In genomic region chr11:19241260-19242183, GRCh38 we compare ENCODE assay signal across 8 cellular contexts. TPM values are rescaled to one million over a fixed set of nuclear protein-coding genes. Genes with fewer than 3 reads are reported as not detected.
DNase-seq lines count a peak whose midpoint lies in the region; ATAC-seq and TF ChIP-seq lines count a peak whose summit lies in the region.

No MANE protein-coding gene starts in this region.

- no peaks in the 10 kb centered on the region for H3K36me3 ChIP-seq in esophagus (ENCODE audit: control insufficient read depth in 2 of 2, insufficient read depth in 2 of 2, low read length in 1 of 2)
- no peaks in the 10 kb centered on the region for H3K36me3 ChIP-seq in neural progenitor cell

- H3K9me3 ChIP-seq in esophagus (ENCODE audit: control insufficient read depth in 2 of 2, insufficient read depth in 1 of 2, low read depth in 1 of 2, low read length in 1 of 2) (no peaks in the 10 kb centered on the region), neural progenitor cell (ENCODE audit: low read depth) (no peaks in the 10 kb centered on the region)

- H3K27me3 Mint-ChIP-seq in T-helper 2 cell treated with Interferon-gamma antibody and Interleukin-4, amounts not matched to agents 5 μg/mL and 100 μg/mL, for 36 hours (ENCODE audit: low read depth), result peaks cover 8% of the 10 kb centered on the region
- H3K27me3 Mint-ChIP-seq in neural progenitor cell (ENCODE audit: insufficient read depth, low read depth), result peaks cover 32% of the 10 kb centered on the region

- H3K27me3 ChIP-seq in esophagus (ENCODE audit: control insufficient read depth in 1 of 2, insufficient read depth in 2 of 2, low read length in 2 of 2) (peaks cover 0 to 3% of the 10 kb centered on the region in 2 donors), neural progenitor cell (peaks cover 47% of the 10 kb centered on the region)

- H3K4me2 ChIP-seq in neural progenitor cell, result peak overlapping the region; percentile 97

- H3K36me3 Mint-ChIP-seq in T-helper 2 cell treated with Interferon-gamma antibody and Interleukin-4, amounts not matched to agents 5 μg/mL and 100 μg/mL, for 36 hours (ENCODE audit: low read depth), result peaks cover 35% of the 10 kb centered on the region
- H3K36me3 Mint-ChIP-seq in neural progenitor cell, result peaks cover 10% of the 10 kb centered on the region

- H2AFZ ChIP-seq in neural progenitor cell (replicated peaks), result peak overlapping the region; percentile 91

- no peak overlapping the region for H3K9ac ChIP-seq in neural progenitor cell

- no peak for TF ChIP-seq CTCF in neural progenitor cell (IDR thresholded peaks at IDR 0.05)

- peaks cover 5% of the 10 kb centered on the region for H3K79me2 ChIP-seq in neural progenitor cell (ENCODE audit: low read depth)

- H3K9me3 Mint-ChIP-seq in T-helper 2 cell treated with Interferon-gamma antibody and Interleukin-4, amounts not matched to agents 5 μg/mL and 100 μg/mL, for 36 hours, result no peaks in the 10 kb centered on the region
- no peaks in the 10 kb centered on the region for H3K9me3 Mint-ChIP-seq in neural progenitor cell

- ATAC-seq in GM19455 (IDR thresholded peaks at IDR 0.05; ENCODE audit: unreplicated experiment) (peak; percentile 48), HG03457 (IDR thresholded peaks at IDR 0.05; ENCODE audit: unreplicated experiment) (peak; percentile 34)

- peak overlapping the region; percentile 69 to 83 for H3K27ac ChIP-seq in esophagus (ENCODE audit: low read depth in 2 of 2, low read length in 1 of 2)
- no peak overlapping the region for H3K27ac ChIP-seq in neural progenitor cell

- H3K4me1 Mint-ChIP-seq in T-helper 2 cell treated with Interferon-gamma antibody and Interleukin-4, amounts not matched to agents 5 μg/mL and 100 μg/mL, for 36 hours (ENCODE audit: low read depth), result peaks cover 34% of the 10 kb centered on the region
- peaks cover 31% of the 10 kb centered on the region for H3K4me1 Mint-ChIP-seq in neural progenitor cell

- peak overlapping the region; percentile 69 to 74 for H3K4me3 ChIP-seq in esophagus (ENCODE audit: low read depth in 1 of 2, low read length in 2 of 2)
- peak overlapping the region; percentile 63 for H3K4me3 ChIP-seq in neural progenitor cell

- peaks cover 0 to 10% of the 10 kb centered on the region in 2 donors for H3K4me1 ChIP-seq in esophagus (ENCODE audit: control insufficient read depth in 2 of 2, insufficient read depth in 2 of 2, low read length in 1 of 2)
- H3K4me1 ChIP-seq in neural progenitor cell, result peaks cover 15% of the 10 kb centered on the region

- H3K27ac Mint-ChIP-seq in T-helper 2 cell treated with Interferon-gamma antibody and Interleukin-4, amounts not matched to agents 5 μg/mL and 100 μg/mL, for 36 hours, result peak overlapping the region; percentile 89
- H3K27ac Mint-ChIP-seq in neural progenitor cell, result no peak overlapping the region

- WGBS in esophagus, 2 donors, result 0 to 1% methylated on average over 87 to 92 of the region's 92 CpGs

- H3F3A ChIP-seq in neural progenitor cell (ENCODE audit: low read depth), result peaks cover 16% of the 10 kb centered on the region

- peak overlapping the region; percentile 99 for H3K4me3 Mint-ChIP-seq in T-helper 2 cell treated with Interferon-gamma antibody and Interleukin-4, amounts not matched to agents 5 μg/mL and 100 μg/mL, for 36 hours
- H3K4me3 Mint-ChIP-seq in neural progenitor cell, result peak overlapping the region; percentile 88

- DNase-seq in EL (peak; percentile 51), neural progenitor cell (ENCODE audit: low spot score) (peak; percentile 80), ureter (ENCODE audit: low spot score) (no peak), NCI-H146 (lab: John Stamatoyannopoulos, UW) (no peak)
- peak; percentile 64 for DNase-seq in T-helper 2 cell treated with Interferon-gamma antibody and Interleukin-4, amounts not matched to agents 5 μg/mL and 100 μg/mL, for 36 hours (ENCODE audit: low spot score)

- no peaks in the 10 kb centered on the region for H4K20me1 ChIP-seq in neural progenitor cell (ENCODE audit: low read depth)

RNA-seq across cellular contexts. Expression of gene E2F8, which starts 0.8 kb away (rescaled TPM):
- polyA plus RNA-seq in esophagus, result 1 to 10 TPM; 3.1 to 3.9 TPM
- total RNA-seq in neural progenitor cell (ENCODE audit: low replicate concordance) (4.9 and 5.7 TPM in 2 replicates), ureter (3.0 TPM)

RNA-seq across cellular contexts. Expression of gene CSRP3, which starts 39.7 kb away (rescaled TPM):
- under 1 TPM; 0.11 to 0.37 TPM for polyA plus RNA-seq in esophagus
- total RNA-seq in neural progenitor cell (ENCODE audit: low replicate concordance) (not detected in 2 replicates), ureter (0.68 TPM)

Comparison
In these comparisons a context has a peak if more than half of its experiments do, and no peak if none do; other contexts are left out.
1. DNase-seq: peak in EL (single experiment), T-helper 2 cell treated with Interferon-gamma antibody and Interleukin-4, amounts not matched to agents 5 μg/mL and 100 μg/mL, for 36 hours (single experiment) and neural progenitor cell (single experiment); none in ureter (single experiment) and NCI-H146 (single experiment).